In genomic region chr12:52872644-52873384, GRCh38 we compare ENCODE assay signal across 1 cellular context.
TF ChIP-seq lines count a peak whose summit lies in the region.

No MANE protein-coding gene starts in this region.

TF ChIP-seq in SK-N-SH, 30 proteins besides CTCF, POLR2A, EP300 and RAD21 (continued from another document):
- TF ChIP-seq IRF3 (IDR thresholded peaks at IDR 0.05; ENCODE audit: low read depth, low read length) (no peak), CHD2 (IDR thresholded peaks at IDR 0.05; ENCODE audit: low read length, partially characterized antibody) (no peak), POLR2AphosphoS5 (IDR thresholded peaks at IDR 0.05; ENCODE audit: low read depth, low read length) (no peak), FOXJ3 (CRISPR knock-in tag; IDR thresholded peaks at IDR 0.05) (no peak), REST (IDR thresholded peaks at IDR 0.05; ENCODE audit: low read depth, low read length) (no peak), RXRA (IDR thresholded peaks at IDR 0.05; ENCODE audit: borderline replicate concordance, low read depth) (no peak), MAX (IDR thresholded peaks at IDR 0.05; ENCODE audit: low read depth) (no peak)
